14 cellular contexts compared by ENCODE assay signal in genomic region chr14:30193791-30194407, GRCh38.
DNase-seq lines count a peak whose midpoint lies in the region; ATAC-seq and TF ChIP-seq lines count a peak whose summit lies in the region.
"Had no signal": no experiment of that assay in that cellular context is flagged by ENCODE, and none has a peak within 500 bp of the region (broad histone marks: within the 10 kb centered on the region; RNA-seq: fewer than 3 reads in every experiment).

No MANE protein-coding gene starts in this region.

- no peaks in the 10 kb centered on the region for H3K9me3 ChIP-seq in naive thymus-derived CD4-positive, alpha-beta T cell (ENCODE audit: control insufficient read depth in 2 of 3, low read length in 3 of 3)
- H3K9me3 ChIP-seq: adrenal gland had no signal

- peaks cover 0 to 4% (median 0%) of the 10 kb centered on the region in 5 donors for H3K27me3 Mint-ChIP-seq in naive thymus-derived CD4-positive, alpha-beta T cell

- peaks cover 0 to 14% (median 0%) of the 10 kb centered on the region in 11 donors for H3K9me3 Mint-ChIP-seq in naive thymus-derived CD4-positive, alpha-beta T cell

- H3K27me3 ChIP-seq in rectal smooth muscle tissue (ENCODE audit: control insufficient read depth, insufficient read depth, low read length), result no peaks in the 10 kb centered on the region
- H3K27me3 ChIP-seq in naive thymus-derived CD4-positive, alpha-beta T cell (ENCODE audit: control insufficient read depth in 2 of 2, insufficient read depth in 2 of 2, low read length in 2 of 2), result no peaks in the 10 kb centered on the region
- H3K27me3 ChIP-seq: adrenal gland, spleen had no signal

- H3K27ac Mint-ChIP-seq in naive thymus-derived CD4-positive, alpha-beta T cell, result no peak overlapping the region

- H3K4me1 ChIP-seq in rectal smooth muscle tissue (ENCODE audit: control insufficient read depth, insufficient read depth, low read length), result peaks cover 14% of the 10 kb centered on the region
- H3K4me1 ChIP-seq in naive thymus-derived CD4-positive, alpha-beta T cell (ENCODE audit: control insufficient read depth in 2 of 2, insufficient read depth in 2 of 2, low read length in 2 of 2), result no peaks in the 10 kb centered on the region
- H3K4me1 ChIP-seq: spleen had no signal

- H3K4me3 ChIP-seq in rectal smooth muscle tissue (ENCODE audit: low read length), result no peak overlapping the region
- H3K4me3 ChIP-seq in naive thymus-derived CD4-positive, alpha-beta T cell (ENCODE audit: low read length), result no peak overlapping the region
- H3K4me3 ChIP-seq: adrenal gland, spleen had no signal

- H3K4me1 Mint-ChIP-seq in naive thymus-derived CD4-positive, alpha-beta T cell, result no peaks in the 10 kb centered on the region

- H3K9ac ChIP-seq in rectal smooth muscle tissue (ENCODE audit: low read length), result no peak overlapping the region

- no peaks in the 10 kb centered on the region for H3K36me3 Mint-ChIP-seq in naive thymus-derived CD4-positive, alpha-beta T cell

- H3K36me3 ChIP-seq in rectal smooth muscle tissue (ENCODE audit: control insufficient read depth, insufficient read depth, low read length), result no peaks in the 10 kb centered on the region
- H3K36me3 ChIP-seq in naive thymus-derived CD4-positive, alpha-beta T cell (ENCODE audit: control insufficient read depth in 2 of 3, insufficient read depth in 3 of 3, low read length in 3 of 3), result no peaks in the 10 kb centered on the region
- H3K36me3 ChIP-seq: adrenal gland, spleen had no signal

- no peak overlapping the region for H3K4me3 Mint-ChIP-seq in naive thymus-derived CD4-positive, alpha-beta T cell

- H3K27ac ChIP-seq in rectal smooth muscle tissue (ENCODE audit: low read depth, low read length), result peak overlapping the region; percentile 66
- H3K27ac ChIP-seq in naive thymus-derived CD4-positive, alpha-beta T cell (ENCODE audit: low read depth, low read length), result no peak overlapping the region
- H3K27ac ChIP-seq: C4-2B, spleen, VCaP had no signal

- no peak for TF ChIP-seq CTCF in AG09319 (IDR thresholded peaks at IDR 0.05; ENCODE audit: low read depth, low read length)

- POLR2A ChIA-PET in naive thymus-derived CD4-positive, alpha-beta T cell (lab: Charles Lee), result no interaction called here

- CTCF ChIA-PET in naive thymus-derived CD4-positive, alpha-beta T cell (lab: Charles Lee), result no interaction called here

- peak; percentile 62 for DNase-seq in AG09319 (ENCODE audit: extremely low read depth, low read depth)
- peak; percentile 21 for DNase-seq in RPMI7951 (ENCODE audit: low read depth)
- DNase-seq in fibroblast of gingiva (ENCODE audit: low read depth), result peak; percentile 95
- no peak for DNase-seq in putamen (ENCODE audit: low spot score)
- DNase-seq in NCI-H1694 (lab: John Stamatoyannopoulos, UW), result no peak
- DNase-seq in D341Med (ENCODE audit: low spot score), result no peak
- no peak for DNase-seq in naive thymus-derived CD4-positive, alpha-beta T cell
- DNase-seq: NCI-H1092 treated with DMSO at 0.1 percent for 48 hours, SIG-M5, spleen had no signal

- intact Hi-C loops in naive thymus-derived CD4-positive, alpha-beta T cell (cut with micrococcal nuclease), result no loop called here

- no peak for ATAC-seq in naive thymus-derived CD4-positive, alpha-beta T cell

Comparison
In these comparisons a context has a peak if more than half of its experiments do, and no peak if none do; other contexts are left out.
1. DNase-seq: peak in AG09319 (single experiment), RPMI7951 (single experiment) and fibroblast of gingiva (single experiment); none in putamen (single experiment), NCI-H1694 (single experiment), D341Med (single experiment) and naive thymus-derived CD4-positive, alpha-beta T cell (0 of 9).